ENCODE assay signal across 8 cellular contexts in the genomic region with DNA sequence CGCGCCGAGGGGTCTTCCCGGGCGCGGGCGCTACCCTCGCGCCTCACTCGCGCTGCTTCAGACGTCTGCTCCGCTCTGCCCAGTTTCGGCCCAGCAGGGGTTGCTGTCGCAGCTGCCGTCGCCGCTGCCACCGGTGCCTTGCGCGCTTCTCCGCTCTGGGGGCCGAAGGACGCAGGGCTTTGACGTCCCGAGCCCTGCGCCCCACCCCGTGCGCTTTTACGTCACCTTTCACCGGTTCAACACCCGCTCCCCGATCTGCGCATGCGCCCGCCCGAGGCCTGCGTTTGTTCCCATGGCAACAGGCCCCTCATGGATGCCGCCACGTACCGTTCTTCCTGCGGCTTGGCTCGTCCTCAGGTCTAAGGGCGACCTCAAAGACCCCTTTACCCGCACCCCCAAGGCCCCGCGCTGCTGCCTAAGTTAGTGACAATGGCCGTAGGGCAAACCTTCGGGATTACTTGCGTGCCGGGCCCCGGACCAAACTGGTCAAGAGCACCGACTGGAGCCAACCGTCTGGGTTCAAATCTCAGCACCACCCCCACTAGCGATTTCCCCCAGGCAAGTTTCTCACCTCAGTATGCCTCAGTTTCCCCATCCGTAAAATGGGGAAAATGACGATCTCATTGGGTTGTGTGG. TPM values are rescaled to one million over a fixed set of nuclear protein-coding genes. Genes with fewer than 3 reads are reported as not detected.
A peak's percentile ranks its signal among the peaks of the same experiment; 100 is the strongest.
DNase-seq lines count a peak whose midpoint lies in the region; ATAC-seq and TF ChIP-seq lines count a peak whose summit lies in the region.

No MANE protein-coding gene starts in this region.

- peaks cover 16% of the 10 kb centered on the region for H3K27me3 Mint-ChIP-seq in nephron (ENCODE audit: low read depth)

- TF ChIP-seq CTCF in LNCaP clone FGC (IDR thresholded peaks at IDR 0.05; ENCODE audit: control insufficient read depth, extremely low read depth, insufficient read depth) (no peak), fibroblast of the aortic adventitia (IDR thresholded peaks at IDR 0.05; ENCODE audit: insufficient read depth, low read length) (no peak), nephron (IDR thresholded peaks at IDR 0.05; ENCODE audit: unreplicated experiment in 3 of 3) (no peak)

- DNase-seq in EH (ENCODE audit: low read depth) = peak; percentile 96
- DNase-seq in H4 (ENCODE audit: low spot score) = peak; percentile 94
- peak; percentile 81 for DNase-seq in LNCaP clone FGC (ENCODE audit: low read depth)
- DNase-seq in RPMI8226 = peak; percentile 100
- peak; percentile 99 for DNase-seq in activated T-helper 9 cell treated with anti-CD3 and anti-CD28 coated beads, Interleukin-2, amount 50 U/mL, for 16 hours (ENCODE audit: low read depth)
- DNase-seq in fibroblast of the aortic adventitia (ENCODE audit: low read depth) = peak; percentile 95
- peak; percentile 100 for DNase-seq in stimulated activated naive CD8-positive, alpha-beta T cell treated with anti-CD3 and anti-CD28 coated beads, Interleukin-15, Interleukin-2, amounts not matched to agents 100 U/mL and 50 U/mL, for 24 hours

- H3K4me3 Mint-ChIP-seq in nephron = peak overlapping the region; percentile 88 to 94 (median 90)

- no peaks in the 10 kb centered on the region for H3K36me3 Mint-ChIP-seq in nephron (ENCODE audit: low read depth)

- H3K4me1 Mint-ChIP-seq in nephron = peaks cover 20% of the 10 kb centered on the region

- peak overlapping the region; percentile 67 for H3K4me3 ChIP-seq in LNCaP clone FGC (ENCODE audit: low read depth, low read length)
- peak overlapping the region; percentile 87 for H3K4me3 ChIP-seq in fibroblast of the aortic adventitia (ENCODE audit: low read depth, low read length)

- no peaks in the 10 kb centered on the region for H3K9me3 Mint-ChIP-seq in nephron

- peak overlapping the region; percentile 80 to 97 (median 94) for H3K27ac Mint-ChIP-seq in nephron

- ATAC-seq in stimulated activated naive CD8-positive, alpha-beta T cell treated with anti-CD3 and anti-CD28 coated beads, Interleukin-15, Interleukin-2, amounts not matched to agents 100 U/mL and 50 U/mL, for 24 hours = peak; percentile 11

RNA-seq across cellular contexts. Expression of gene CDK2AP2, which starts 0.6 kb away (rescaled TPM):
- 28.3 and 32.3 TPM in 2 replicates for total RNA-seq in H4 (2014; rRNA removed; shearing (Covaris generic))
- 8.7 and 22.1 TPM in 2 replicates for total RNA-seq in fibroblast of the aortic adventitia (ENCODE audit: low replicate concordance)

RNA-seq across cellular contexts. Expression of gene PITPNM1, which starts 3.4 kb away (rescaled TPM):
- 13.7 and 16.6 TPM in 2 replicates for total RNA-seq in H4 (2014; rRNA removed; shearing (Covaris generic))
- total RNA-seq in fibroblast of the aortic adventitia (ENCODE audit: low replicate concordance) = 9.2 and 24.0 TPM in 2 replicates

RNA-seq across cellular contexts. Expression of gene CABP2, which starts 14.6 kb away (rescaled TPM):
- not detected in 2 replicates for total RNA-seq in H4 (2014; rRNA removed; shearing (Covaris generic))
- total RNA-seq in fibroblast of the aortic adventitia (ENCODE audit: low replicate concordance) = not detected in 2 replicates

RNA-seq across cellular contexts. Expression of gene AIP, which starts 25.8 kb away (rescaled TPM):
- 69.9 and 83.0 TPM in 2 replicates for total RNA-seq in H4 (2014; rRNA removed; shearing (Covaris generic))
- 38.4 and 75.9 TPM in 2 replicates for total RNA-seq in fibroblast of the aortic adventitia (ENCODE audit: low replicate concordance)

RNA-seq across cellular contexts. Expression of gene TMEM134, which starts 39.6 kb away (rescaled TPM):
- 17.3 and 38.6 TPM in 2 replicates for total RNA-seq in H4 (2014; rRNA removed; shearing (Covaris generic))
- total RNA-seq in fibroblast of the aortic adventitia (ENCODE audit: low replicate concordance) = 19.2 and 27.9 TPM in 2 replicates

Comparison
In these comparisons a context has a peak if more than half of its experiments do, and no peak if none do; other contexts are left out.
1. Peak in every context shown above with its lines: DNase-seq, ATAC-seq and H3K4me3 ChIP-seq.